ENCODE assay signal across 22 cellular contexts in genomic region chr13:80121038-80121437, GRCh38.
A peak's percentile ranks its signal among the peaks of the same experiment; 100 is the strongest.
DNase-seq lines count a peak whose midpoint lies in the region; ATAC-seq and TF ChIP-seq lines count a peak whose summit lies in the region.
"Had no signal": no experiment of that assay in that cellular context is flagged by ENCODE, and none has a peak within 500 bp of the region (broad histone marks: within the 10 kb centered on the region; RNA-seq: fewer than 3 reads in every experiment).

No MANE protein-coding gene starts in this region.

- DNase-seq in renal cortical epithelial cell (ENCODE audit: low read depth), result peak; percentile 15
- no peak for DNase-seq in NCI-H69 (lab: John Stamatoyannopoulos, UW)
- DNase-seq in D341Med (ENCODE audit: low spot score), result no peak
- DNase-seq in NCI-H1694 treated with DMSO at 0.1 percent for 48 hours (lab: John Stamatoyannopoulos, UW), result no peak
- no peak for DNase-seq in ascending aorta (ENCODE audit: low spot score in 2 of 2)
- DNase-seq: activated naive CD4-positive, alpha-beta T cell treated with anti-CD3 and anti-CD28 coated beads, Interleukin-2, amount 10 ng/mL, durations not matched to agents 7 days and 5 days; activated T-cell treated with anti-CD3 and anti-CD28 coated beads, Interleukin-2, amount 50 U/mL, for 48 hours; CD4-positive, alpha-beta memory T cell; cerebellar nuclear complex; DMS53; kidney glomerular epithelial cell; mammary epithelial cell; NCI-H1436; NCI-H2171; nucleus accumbens; upper lobe of left lung had no signal

- H3K36me3 ChIP-seq in ascending aorta, result no peaks in the 10 kb centered on the region
- H3K36me3 ChIP-seq: gastroesophageal sphincter, upper lobe of left lung had no signal

- intact Hi-C loops in ascending aorta (cut with DNase I), result no loop called here

- ATAC-seq in GM19043 (IDR thresholded peaks at IDR 0.05; ENCODE audit: low read depth, unreplicated experiment) (peak; percentile 65), HG02938 (IDR thresholded peaks at IDR 0.05; ENCODE audit: unreplicated experiment) (peak; percentile 57), HG03571 (IDR thresholded peaks at IDR 0.05; ENCODE audit: unreplicated experiment) (peak; percentile 68)
- ATAC-seq: gastroesophageal sphincter, HCT116, Right ventricle myocardium inferior had no signal

- no peak overlapping the region for H3K4me3 ChIP-seq in ascending aorta
- H3K4me3 ChIP-seq: gastroesophageal sphincter, upper lobe of left lung had no signal

- no peak for TF ChIP-seq CTCF in ascending aorta (IDR thresholded peaks at IDR 0.05)

- H3K27me3 ChIP-seq in ascending aorta, result no peaks in the 10 kb centered on the region
- H3K27me3 ChIP-seq: gastroesophageal sphincter, upper lobe of left lung had no signal

- H3K4me1 ChIP-seq in ascending aorta, result no peaks in the 10 kb centered on the region
- H3K4me1 ChIP-seq: gastroesophageal sphincter, upper lobe of left lung had no signal

- no peak overlapping the region for H3K27ac ChIP-seq in ascending aorta
- H3K27ac ChIP-seq: gastroesophageal sphincter, upper lobe of left lung had no signal

- H3K9me3 ChIP-seq in ascending aorta, result no peaks in the 10 kb centered on the region
- H3K9me3 ChIP-seq: gastroesophageal sphincter, upper lobe of left lung had no signal
